In the genomic region with DNA sequence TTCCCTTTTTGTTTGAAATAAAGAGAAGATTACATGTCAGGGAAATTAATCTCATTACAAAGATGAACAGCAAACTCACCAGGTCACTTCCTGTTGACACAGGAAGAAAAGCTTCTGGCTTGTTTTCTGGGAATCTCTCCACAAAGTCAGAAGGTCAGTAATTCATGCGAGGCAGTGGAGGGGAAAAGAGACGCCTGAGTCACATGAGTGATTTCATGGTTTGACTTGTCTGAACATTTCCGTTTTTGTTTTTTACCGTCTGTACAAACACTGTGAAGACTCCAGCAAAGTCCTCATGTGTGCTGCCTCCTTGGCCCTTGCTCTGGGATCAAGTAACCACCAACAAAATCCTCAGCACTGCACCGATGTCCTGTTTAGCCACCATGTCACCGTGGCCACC, we compare ENCODE assay signal across 13 cellular contexts. TPM values are rescaled to one million over a fixed set of nuclear protein-coding genes. Genes with fewer than 3 reads are reported as not detected.
DNase-seq lines count a peak whose midpoint lies in the region; ATAC-seq and TF ChIP-seq lines count a peak whose summit lies in the region.
"Had no signal": no experiment of that assay in that cellular context is flagged by ENCODE, and none has a peak within 500 bp of the region (broad histone marks: within the 10 kb centered on the region; RNA-seq: fewer than 3 reads in every experiment).

No MANE protein-coding gene starts in this region.

- H3K9me3 ChIP-seq in SK-N-SH (no peaks in the 10 kb centered on the region), adrenal gland (replicated peaks in 1 of 3) (no peaks in the 10 kb centered on the region), skeletal muscle tissue (ENCODE audit: control insufficient read depth in 3 of 3, low read length in 3 of 3) (no peaks in the 10 kb centered on the region), ascending aorta (no peaks in the 10 kb centered on the region)
- H3K9me3 ChIP-seq: body of pancreas had no signal

- TF ChIP-seq POLR2A in adrenal gland (IDR thresholded peaks at IDR 0.05), result no peak

- TF ChIP-seq RAD21 in SK-N-SH (IDR thresholded peaks at IDR 0.05; ENCODE audit: low read length), result no peak

- TF ChIP-seq CTCF in SK-N-SH (IDR thresholded peaks at IDR 0.05) (no peak), adrenal gland (IDR thresholded peaks at IDR 0.05) (no peak), ascending aorta (IDR thresholded peaks at IDR 0.05) (no peak)

- 68% methylated on average over 6 of the region's 6 CpGs for WGBS in SK-N-SH (ENCODE audit: low lambda C conversion rate)
- WGBS in adrenal gland, 4 donors, result 40 to 43% (median 42%) methylated on average over 6 of the region's 6 CpGs

- no peak for ATAC-seq in SK-N-SH treated with all-trans-retinoic acid at 6 μM for 48 hours
- ATAC-seq: body of pancreas, HCT116 had no signal

- no peaks in the 10 kb centered on the region for H3K9me2 ChIP-seq in SK-N-SH

- no peak for TF ChIP-seq EP300 in SK-N-SH (IDR thresholded peaks at IDR 0.05; ENCODE audit: borderline replicate concordance in 1 of 2, low read depth in 1 of 2, low read length in 1 of 2)

- H3K27me3 ChIP-seq in SK-N-SH (ENCODE audit: insufficient read depth) (no peaks in the 10 kb centered on the region), adrenal gland (peaks cover 5% of the 10 kb centered on the region), skeletal muscle tissue (ENCODE audit: control insufficient read depth in 3 of 3, insufficient read depth in 3 of 3, low read length in 3 of 3) (no peaks in the 10 kb centered on the region), ascending aorta (no peaks in the 10 kb centered on the region)
- H3K27me3 ChIP-seq: body of pancreas had no signal

- POLR2A ChIA-PET in SK-N-SH (lab: Yijun Ruan, JAX), result no interaction called here

- no peaks in the 10 kb centered on the region for H3K79me2 ChIP-seq in SK-N-SH (ENCODE audit: insufficient read depth)

- H3K36me3 ChIP-seq in SK-N-SH (replicated peaks in 1 of 2; ENCODE audit: control insufficient read depth in 1 of 2, insufficient read depth in 2 of 2, low read length in 1 of 2), result no peaks in the 10 kb centered on the region
- no peaks in the 10 kb centered on the region for H3K36me3 ChIP-seq in adrenal gland (replicated peaks in 1 of 2)
- H3K36me3 ChIP-seq in skeletal muscle tissue (ENCODE audit: control insufficient read depth in 3 of 3, insufficient read depth in 3 of 3, low read length in 3 of 3), result no peaks in the 10 kb centered on the region
- H3K36me3 ChIP-seq in ascending aorta, result no peaks in the 10 kb centered on the region

- intact Hi-C loops in adrenal gland (cut with DNase I) (no loop called here), ascending aorta (cut with DNase I) (no loop called here)

- H3F3A ChIP-seq in SK-N-SH (replicated peaks; ENCODE audit: insufficient read depth), result no peaks in the 10 kb centered on the region

- no peak overlapping the region for H3K4me3 ChIP-seq in SK-N-SH (ENCODE audit: low read depth in 2 of 2, low read length in 1 of 2)
- H3K4me3 ChIP-seq in adrenal gland, result no peak overlapping the region
- no peak overlapping the region for H3K4me3 ChIP-seq in skeletal muscle tissue (ENCODE audit: low read length in 3 of 3)
- no peak overlapping the region for H3K4me3 ChIP-seq in ascending aorta
- H3K4me3 ChIP-seq: body of pancreas had no signal

- no peak overlapping the region; the same call in 1 of the 2 replicates for H2AFZ ChIP-seq in SK-N-SH (ENCODE audit: low read depth)

- CTCF ChIA-PET in SK-N-SH (lab: Yijun Ruan, JAX), result no interaction called here

- no peak overlapping the region for H3K9ac ChIP-seq in SK-N-SH
- no peak overlapping the region for H3K9ac ChIP-seq in skeletal muscle tissue (ENCODE audit: low read depth in 1 of 3, low read length in 3 of 3)

- no peak overlapping the region for H3K4me2 ChIP-seq in SK-N-SH

- no peak overlapping the region for H3K27ac ChIP-seq in SK-N-SH (ENCODE audit: low read depth in 2 of 2, low read length in 1 of 2)
- H3K27ac ChIP-seq in adrenal gland, result peak overlapping the region in 3 of 5 donors; percentile 40 to 82 (median 63)
- peak overlapping the region; percentile 41 for H3K27ac ChIP-seq in skeletal muscle tissue (ENCODE audit: low read depth, low read length)
- H3K27ac ChIP-seq in ascending aorta, result no peak overlapping the region

- DNase-seq in SK-N-SH (no peak), adrenal gland (peak in 2 of 7 donors; percentile 12 to 28), glomerular endothelial cell (ENCODE audit: extremely low read depth, low read depth, low spot score) (peak; percentile 77), ascending aorta (ENCODE audit: low spot score in 2 of 2) (no peak), T1000 (lab: John Stamatoyannopoulos, UW) (no peak)
- no peak for DNase-seq in activated CD8-positive, alpha-beta memory T cell treated with anti-CD3 and anti-CD28 coated beads for 24 hours
- DNase-seq: activated T-cell treated with anti-CD3 and anti-CD28 coated beads for 4 hours, body of pancreas, NCI-H1417 had no signal

- H4K20me1 ChIP-seq in SK-N-SH (ENCODE audit: insufficient read depth), result no peaks in the 10 kb centered on the region

- H3K4me1 ChIP-seq in SK-N-SH (ENCODE audit: control insufficient read depth in 1 of 2, insufficient read depth in 2 of 2, low read depth in 1 of 2, low read length in 1 of 2) (peaks cover 0 to 3% of the 10 kb centered on the region in 2 experiments; a peak in 2 of 4 replicates), adrenal gland (replicated peaks in 1 of 2) (peaks cover 0 to 4% of the 10 kb centered on the region in 2 donors), skeletal muscle tissue (ENCODE audit: control insufficient read depth in 3 of 3, insufficient read depth in 3 of 3, low read length in 3 of 3) (peaks cover 0 to 5% (median 0%) of the 10 kb centered on the region in 3 donors), ascending aorta (no peaks in the 10 kb centered on the region)

TF ChIP-seq in SK-N-SH, 30 proteins besides CTCF, POLR2A, EP300 and RAD21:
- no peak for TF ChIP-seq ELF1 (IDR thresholded peaks at IDR 0.05)
- no peak for TF ChIP-seq POLR2AphosphoS5 (IDR thresholded peaks at IDR 0.05; ENCODE audit: low read depth, low read length)
- TF ChIP-seq GABPA (IDR thresholded peaks at IDR 0.05; ENCODE audit: low read depth), result peak; percentile 52
- no peak for TF ChIP-seq RXRA (IDR thresholded peaks at IDR 0.05; ENCODE audit: borderline replicate concordance, low read depth)
- no peak for TF ChIP-seq SIN3A (IDR thresholded peaks at IDR 0.05; ENCODE audit: borderline replicate concordance, low read depth, low read length)
- TF ChIP-seq TEAD4 (IDR thresholded peaks at IDR 0.05; ENCODE audit: borderline replicate concordance, insufficient read depth), result no peak
- TF ChIP-seq MEF2A (IDR thresholded peaks at IDR 0.05; ENCODE audit: borderline replicate concordance, low read depth), result no peak
- TF ChIP-seq FOXM1 (IDR thresholded peaks at IDR 0.05; ENCODE audit: low read depth), result no peak

TF ChIP-seq in SK-N-SH treated with all-trans-retinoic acid at 6 μM for 48 hours, 23 proteins besides CTCF, POLR2A, EP300 and RAD21:
- no peak for TF ChIP-seq ARNTL (CRISPR knock-in tag; IDR thresholded peaks at IDR 0.05; ENCODE audit: borderline replicate concordance, low read depth)
- TF ChIP-seq ISL1 (CRISPR knock-in tag; IDR thresholded peaks at IDR 0.05), result no peak
- TF ChIP-seq ZFP30 (CRISPR knock-in tag; IDR thresholded peaks at IDR 0.05), result no peak

RNA-seq across cellular contexts. Expression of a gene that starts 2.5 kb away (rescaled TPM):
- polyA plus RNA-seq in SK-N-SH (2012; rRNA removed) (not detected in 2 replicates), adrenal gland (under 1 TPM in 1 of 3 donors, not detected in 2; 0.13 TPM)
- not detected in 2 replicates for polyA plus RNA-seq in SK-N-SH (2012; cell fraction: cytosol; rRNA removed)
- not detected in 2 replicates for polyA plus RNA-seq in SK-N-SH (2012; cell fraction: nucleus; rRNA removed)
- total RNA-seq in adrenal gland (under 1 TPM in 2 of 8 donors, not detected in 6; 0.11 to 0.29 TPM), glomerular endothelial cell (0.18 and 0.48 TPM in 2 replicates), skeletal muscle tissue (under 0.01 TPM), ascending aorta (not detected)
- total RNA-seq: frontal cortex had no signal

Comparison
In these comparisons a context has a peak if more than half of its experiments do, and no peak if none do; other contexts are left out.
1. H3K27ac ChIP-seq: peak in adrenal gland (3 of 5) and skeletal muscle tissue (single experiment); none in SK-N-SH (0 of 2) and ascending aorta (0 of 2).